ENCODE assay signal across 9 cellular contexts in the genomic region with DNA sequence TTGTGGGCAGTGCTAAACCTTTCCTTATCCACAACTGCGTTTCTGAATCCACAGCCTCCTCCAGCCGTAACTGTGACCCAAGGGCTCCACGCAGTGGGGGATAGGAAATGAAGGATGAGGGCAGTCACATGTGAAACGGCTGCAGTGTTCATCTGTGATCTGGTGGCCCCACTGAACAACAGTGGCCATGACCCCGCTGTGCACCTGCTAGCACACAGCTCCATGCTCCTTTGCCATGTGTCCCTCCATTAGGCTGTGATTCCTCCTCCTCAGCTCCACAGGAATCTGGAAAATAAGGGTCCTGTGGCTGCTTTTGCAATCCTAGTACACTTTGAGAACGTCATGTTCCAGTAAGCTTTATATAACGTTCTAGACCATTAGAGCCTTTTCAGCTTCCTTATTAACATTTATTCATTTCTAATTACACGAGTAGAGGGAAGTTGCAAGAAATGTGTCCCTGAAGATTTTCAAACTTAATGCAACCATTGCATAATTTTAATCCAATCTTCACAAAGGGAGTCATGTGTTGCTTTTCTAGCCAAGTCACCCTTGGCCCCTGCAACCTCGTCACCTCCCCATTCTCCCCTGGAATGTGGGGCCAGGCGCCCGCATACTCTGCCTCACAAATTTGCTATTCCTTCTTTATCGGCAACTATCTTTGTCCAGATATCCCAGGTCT. TPM values are rescaled to one million over a fixed set of nuclear protein-coding genes. Genes with fewer than 3 reads are reported as not detected.
DNase-seq lines count a peak whose midpoint lies in the region; ATAC-seq and TF ChIP-seq lines count a peak whose summit lies in the region.
"Had no signal": no experiment of that assay in that cellular context is flagged by ENCODE, and none has a peak within 500 bp of the region (broad histone marks: within the 10 kb centered on the region; RNA-seq: fewer than 3 reads in every experiment).

No MANE protein-coding gene starts in this region.

- 36 to 37% methylated on average over 12 of the region's 12 CpGs for WGBS in GM23248 (ENCODE audit: low coverage in 1 of 2, low lambda C conversion rate in 2 of 2, missing lambda C conversion rate in 2 of 2), 2 experiments

- no peaks in the 10 kb centered on the region for H3K79me2 ChIP-seq in GM23248 (ENCODE audit: insufficient read depth)

- H4K20me1 ChIP-seq in GM23248 (ENCODE audit: insufficient read depth): no peaks in the 10 kb centered on the region

- no peaks in the 10 kb centered on the region for H3K9me3 ChIP-seq in GM23248 (ENCODE audit: low read depth)

- H3K27ac ChIP-seq in GM23248: no peak overlapping the region

- peaks cover 13% of the 10 kb centered on the region for H3K4me1 ChIP-seq in GM23248 (ENCODE audit: insufficient read depth)

- H3K27ac Mint-ChIP-seq in natural killer cell treated with Interleukin-12 subunit alpha and Interleukin-12 subunit beta and Interleukin-15 and Interleukin-18, amount 100 ng/mL, for 72 hours: no peak overlapping the region
- H3K27ac Mint-ChIP-seq: activated CD8-positive, alpha-beta T cell treated with anti-CD3 and anti-CD28 coated beads, Interleukin-2, amount 10 ng/mL, durations not matched to agents 7 days and 5 days had no signal

- H3K4me1 Mint-ChIP-seq in natural killer cell treated with Interleukin-12 subunit alpha and Interleukin-12 subunit beta and Interleukin-15 and Interleukin-18, amount 100 ng/mL, for 72 hours (ENCODE audit: low read depth in 2 of 2): peaks cover 0 to 3% of the 10 kb centered on the region in 2 donors

- no peaks in the 10 kb centered on the region for H3K27me3 ChIP-seq in GM23248 (replicated peaks; ENCODE audit: insufficient read depth)

- H3K4me3 Mint-ChIP-seq in natural killer cell treated with Interleukin-12 subunit alpha and Interleukin-12 subunit beta and Interleukin-15 and Interleukin-18, amount 100 ng/mL, for 72 hours: no peak overlapping the region
- H3K4me3 Mint-ChIP-seq: activated CD8-positive, alpha-beta T cell treated with anti-CD3 and anti-CD28 coated beads, Interleukin-2, amount 10 ng/mL, durations not matched to agents 7 days and 5 days had no signal

- no peaks in the 10 kb centered on the region for H3K36me3 ChIP-seq in GM23248 (ENCODE audit: low read depth)

- H3K9me2 ChIP-seq in GM23248 (ENCODE audit: insufficient read depth): no peaks in the 10 kb centered on the region

- H3F3A ChIP-seq in GM23248 (ENCODE audit: insufficient read depth): peaks cover 11% of the 10 kb centered on the region

- H3K9ac ChIP-seq in GM23248: no peak overlapping the region

- in situ Hi-C loops in GM23248 (cut with MboI): loop anchor here (10.0 to 25.0 kb wide), 2 partner anchors 504 to 831 kb away; no protein-coding TSS in a partner anchor
- in situ Hi-C loops in GM13976 (cut with MboI; ENCODE audit: low sequenced_read_pairs, unreplicated experiment): no loop called here

- no peaks in the 10 kb centered on the region for H3K36me3 Mint-ChIP-seq in natural killer cell treated with Interleukin-12 subunit alpha and Interleukin-12 subunit beta and Interleukin-15 and Interleukin-18, amount 100 ng/mL, for 72 hours

- peaks cover 45 to 63% of the 10 kb centered on the region in 2 donors for H3K27me3 Mint-ChIP-seq in natural killer cell treated with Interleukin-12 subunit alpha and Interleukin-12 subunit beta and Interleukin-15 and Interleukin-18, amount 100 ng/mL, for 72 hours

- intact Hi-C loops in Right ventricle myocardium superior (cut with DNase I): loop anchor here (10.0 kb wide), 1 partner anchor 484 kb away; no protein-coding TSS in a partner anchor

- no peak overlapping the region for H3K4me3 ChIP-seq in GM23248

- H3K4me2 ChIP-seq in GM23248 (ENCODE audit: unreplicated experiment): no peak overlapping the region

- no peaks in the 10 kb centered on the region for H3K9me3 Mint-ChIP-seq in natural killer cell treated with Interleukin-12 subunit alpha and Interleukin-12 subunit beta and Interleukin-15 and Interleukin-18, amount 100 ng/mL, for 72 hours

- no peak for TF ChIP-seq CTCF in GM13976 (IDR thresholded peaks at IDR 0.05; ENCODE audit: borderline replicate concordance, control extremely low read depth, extremely low read depth, insufficient read depth, missing control alignments)

- DNase-seq in GM23248: peak; percentile 56
- peak; percentile 60 for DNase-seq in SK-N-DZ (ENCODE audit: low spot score)
- DNase-seq in Right ventricle myocardium superior: peak; percentile 71
- DNase-seq in retina: peak; percentile 75
- no peak for DNase-seq in GM13976 (ENCODE audit: low spot score)
- no peak for DNase-seq in natural killer cell treated with Interleukin-12 subunit alpha and Interleukin-12 subunit beta and Interleukin-15 and Interleukin-18, amount 100 ng/mL, for 72 hours (ENCODE audit: low spot score)
- no peak for DNase-seq in Kasumi-1 (lab: John Stamatoyannopoulos, UW)
- DNase-seq in activated CD4-positive, CD25-positive, alpha-beta regulatory T cell (lab: John Stamatoyannopoulos, UW): no peak
- DNase-seq: activated CD8-positive, alpha-beta T cell treated with anti-CD3 and anti-CD28 coated beads, Interleukin-2, amount 10 ng/mL, durations not matched to agents 7 days and 5 days had no signal

- no peak overlapping the region for H2AFZ ChIP-seq in GM23248

- peak; percentile 79 for ATAC-seq in Right ventricle myocardium superior (ENCODE audit: poor library complexity)
- no peak for ATAC-seq in natural killer cell treated with Interleukin-12 subunit alpha and Interleukin-12 subunit beta and Interleukin-15 and Interleukin-18, amount 100 ng/mL, for 72 hours
- ATAC-seq: activated CD8-positive, alpha-beta T cell treated with anti-CD3 and anti-CD28 coated beads, Interleukin-2, amount 10 ng/mL, durations not matched to agents 7 days and 5 days had no signal

RNA-seq across cellular contexts. Expression of a gene that starts 7.1 kb away (rescaled TPM):
- total RNA-seq in GM23248 (2014; rRNA removed; shearing (Covaris generic)): 31.1 and 33.6 TPM in 2 replicates
- polyA plus RNA-seq in GM23248 (2016; fragmentation: Nextera tagmentation; extraction: Ambion mirVana): 24.5 and 27.4 TPM in 2 replicates
- 25.0 and 28.7 TPM in 2 replicates for polyA plus RNA-seq in SK-N-DZ (2014; cell fraction: cytosol; rRNA removed)
- 29.9 TPM in 2 replicates for polyA plus RNA-seq in SK-N-DZ (2014; cell fraction: nucleus; rRNA removed)
- 25.8 TPM for total RNA-seq in Right ventricle myocardium superior
- 10 to 100 TPM; 29.1 to 34.7 TPM for total RNA-seq in natural killer cell treated with Interleukin-12 subunit alpha and Interleukin-12 subunit beta and Interleukin-15 and Interleukin-18, amount 100 ng/mL, for 72 hours

Comparison
In these comparisons a context has a peak if more than half of its experiments do, and no peak if none do; other contexts are left out.
1. DNase-seq: peak in GM23248 (single experiment), SK-N-DZ (single experiment), Right ventricle myocardium superior (single experiment) and retina (single experiment); none in GM13976 (single experiment), natural killer cell treated with Interleukin-12 subunit alpha and Interleukin-12 subunit beta and Interleukin-15 and Interleukin-18, amount 100 ng/mL, for 72 hours (single experiment), Kasumi-1 (0 of 2) and activated CD4-positive, CD25-positive, alpha-beta regulatory T cell (0 of 4).